In genomic region chr2:2270808-2271415, GRCh38 we compare ENCODE assay signal across 1 cellular context.
TF ChIP-seq lines count a peak whose summit lies in the region.

No MANE protein-coding gene starts in this region.

TF ChIP-seq in endothelial cell of umbilical vein, 7 proteins besides CTCF, POLR2A, EP300 and RAD21:
- TF ChIP-seq JUN (IDR thresholded peaks at IDR 0.05; ENCODE audit: borderline replicate concordance, insufficient read depth, insufficient read length, low read depth): no peak
- TF ChIP-seq EZH2 (IDR thresholded peaks at IDR 0.05; ENCODE audit: borderline replicate concordance, low read depth, low read length, severe bottlenecking): no peak
- TF ChIP-seq GATA2 (IDR thresholded peaks at IDR 0.05; ENCODE audit: insufficient read depth, insufficient read length, low read depth, low read length): no peak
- TF ChIP-seq POLR2AphosphoS5 (IDR thresholded peaks at IDR 0.05; ENCODE audit: insufficient read depth, low read depth, low read length): no peak
- TF ChIP-seq MAX (IDR thresholded peaks at IDR 0.05; ENCODE audit: insufficient read depth, insufficient read length): no peak
- TF ChIP-seq FOS (IDR thresholded peaks at IDR 0.05; ENCODE audit: borderline replicate concordance, insufficient read depth, low read length): no peak
- no peak for TF ChIP-seq MYC (IDR thresholded peaks at IDR 0.05; ENCODE audit: low read depth, low read length)
TF ChIP-seq in endothelial cell of umbilical vein: peak in this region for 0.
